In genomic region chr12:122811777-122812176, GRCh38 we compare ENCODE assay signal across 15 cellular contexts. TPM values are rescaled to one million over a fixed set of nuclear protein-coding genes. Genes with fewer than 3 reads are reported as not detected.
A peak's percentile ranks its signal among the peaks of the same experiment; 100 is the strongest.
DNase-seq lines count a peak whose midpoint lies in the region; ATAC-seq and TF ChIP-seq lines count a peak whose summit lies in the region.
"Had no signal": no experiment of that assay in that cellular context is flagged by ENCODE, and none has a peak within 500 bp of the region (broad histone marks: within the 10 kb centered on the region; RNA-seq: fewer than 3 reads in every experiment).

No MANE protein-coding gene starts in this region.

- DNase-seq in HEK293T (ENCODE audit: extremely low spot score), result no peak
- no peak for DNase-seq in body of pancreas
- no peak for DNase-seq in naive B cell
- DNase-seq in stimulated activated naive B cell treated with anti-CD40 and anti-IgM and Interleukin-4, amounts not matched to agents 10 μg/mL and 1 μg/mL and 100 μg/mL, for 72 hours, result no peak
- DNase-seq in hypothalamus (lab: John Stamatoyannopoulos, UW), result no peak
- no peak for DNase-seq in hippocampal formation (lab: John Stamatoyannopoulos, UW)
- DNase-seq in activated CD4-positive, alpha-beta T cell treated with anti-CD3 and anti-CD28 coated beads, Interleukin-2, amount 10 ng/mL, durations not matched to agents 24 days and 14 days, result no peak
- DNase-seq: BE2C; CD4-positive, alpha-beta memory T cell; DMS153; DMS79 treated with DMSO at 0.1 percent for 48 hours; EL had no signal

- H3K9me3 ChIP-seq in body of pancreas, result no peaks in the 10 kb centered on the region
- H3K9me3 ChIP-seq: BE2C had no signal

- H3K27ac ChIP-seq in body of pancreas, result peak overlapping the region in 1 of 4 donors; percentile 22
- H3K27ac ChIP-seq: C4-2B had no signal

- CTCF ChIA-PET in HEK293T (lab: Yijun Ruan, JAX), result no interaction called here

- ATAC-seq in body of pancreas (peak; percentile 18), naive B cell (ENCODE audit: low read depth in 2 of 2) (no peak)
- ATAC-seq in stimulated activated naive B cell treated with anti-CD40 and anti-IgM and Interleukin-4, amounts not matched to agents 10 μg/mL and 1 μg/mL and 100 μg/mL, for 72 hours (replicated peaks), result no peak
- ATAC-seq: HCT116, HepG2 had no signal

- H3K4me3 ChIP-seq in body of pancreas, result no peak overlapping the region

- TF ChIP-seq POLR2A in body of pancreas (IDR thresholded peaks at IDR 0.05), result no peak

- H3K4me1 Mint-ChIP-seq in naive B cell, result peaks cover 24 to 65% (median 42%) of the 10 kb centered on the region in 3 donors
- H3K4me1 Mint-ChIP-seq in stimulated activated naive B cell treated with anti-CD40 and anti-IgM and Interleukin-4, amounts not matched to agents 10 μg/mL and 1 μg/mL and 100 μg/mL, for 72 hours, result peaks cover 24 to 53% of the 10 kb centered on the region in 2 donors
- no peaks in the 10 kb centered on the region for H3K4me1 Mint-ChIP-seq in activated CD4-positive, alpha-beta T cell treated with anti-CD3 and anti-CD28 coated beads, Interleukin-2, amount 10 ng/mL, durations not matched to agents 24 days and 14 days
- H3K4me1 Mint-ChIP-seq: CD4-positive, alpha-beta memory T cell had no signal

- no peaks in the 10 kb centered on the region for H3K27me3 Mint-ChIP-seq in naive B cell
- H3K27me3 Mint-ChIP-seq in stimulated activated naive B cell treated with anti-CD40 and anti-IgM and Interleukin-4, amounts not matched to agents 10 μg/mL and 1 μg/mL and 100 μg/mL, for 72 hours, result no peaks in the 10 kb centered on the region
- no peaks in the 10 kb centered on the region for H3K27me3 Mint-ChIP-seq in activated CD4-positive, alpha-beta T cell treated with anti-CD3 and anti-CD28 coated beads, Interleukin-2, amount 10 ng/mL, durations not matched to agents 24 days and 14 days
- H3K27me3 Mint-ChIP-seq: CD4-positive, alpha-beta memory T cell had no signal

- WGBS in body of pancreas, 2 donors, result 36 to 38% methylated on average over 3 of the region's 3 CpGs

- H3K27me3 ChIP-seq in body of pancreas, result no peaks in the 10 kb centered on the region
- H3K27me3 ChIP-seq: BE2C had no signal

- no peaks in the 10 kb centered on the region for H3K36me3 Mint-ChIP-seq in naive B cell
- H3K36me3 Mint-ChIP-seq in stimulated activated naive B cell treated with anti-CD40 and anti-IgM and Interleukin-4, amounts not matched to agents 10 μg/mL and 1 μg/mL and 100 μg/mL, for 72 hours, result no peaks in the 10 kb centered on the region
- no peaks in the 10 kb centered on the region for H3K36me3 Mint-ChIP-seq in activated CD4-positive, alpha-beta T cell treated with anti-CD3 and anti-CD28 coated beads, Interleukin-2, amount 10 ng/mL, durations not matched to agents 24 days and 14 days (ENCODE audit: low read depth)

- H3K36me3 ChIP-seq in body of pancreas (replicated peaks in 1 of 2; ENCODE audit: insufficient read depth in 1 of 2, low read depth in 2 of 2), result no peaks in the 10 kb centered on the region
- H3K36me3 ChIP-seq: BE2C had no signal

- H3K27ac Mint-ChIP-seq in naive B cell, result peak overlapping the region in 5 of 6 donors; percentile 14 to 98 (median 51)
- H3K27ac Mint-ChIP-seq in stimulated activated naive B cell treated with anti-CD40 and anti-IgM and Interleukin-4, amounts not matched to agents 10 μg/mL and 1 μg/mL and 100 μg/mL, for 72 hours, result peak overlapping the region; percentile 37
- H3K27ac Mint-ChIP-seq in activated CD4-positive, alpha-beta T cell treated with anti-CD3 and anti-CD28 coated beads, Interleukin-2, amount 10 ng/mL, durations not matched to agents 24 days and 14 days, result no peak overlapping the region
- H3K27ac Mint-ChIP-seq: CD4-positive, alpha-beta memory T cell had no signal

- H3K4me1 ChIP-seq in body of pancreas, result no peaks in the 10 kb centered on the region
- H3K4me1 ChIP-seq: BE2C had no signal

- no peak for TF ChIP-seq CTCF in body of pancreas (IDR thresholded peaks at IDR 0.05)

- H3K4me3 Mint-ChIP-seq in naive B cell, result peak overlapping the region in 3 of 8 donors; percentile 20 to 53 (median 26)
- H3K4me3 Mint-ChIP-seq in stimulated activated naive B cell treated with anti-CD40 and anti-IgM and Interleukin-4, amounts not matched to agents 10 μg/mL and 1 μg/mL and 100 μg/mL, for 72 hours, result peak overlapping the region in 1 of 2 donors; percentile 17
- H3K4me3 Mint-ChIP-seq in activated CD4-positive, alpha-beta T cell treated with anti-CD3 and anti-CD28 coated beads, Interleukin-2, amount 10 ng/mL, durations not matched to agents 24 days and 14 days, result no peak overlapping the region
- H3K4me3 Mint-ChIP-seq: CD4-positive, alpha-beta memory T cell had no signal

- POLR2A ChIA-PET in HEK293T (lab: Yijun Ruan, JAX), result no interaction called here

- H3K9me3 Mint-ChIP-seq in naive B cell, result no peaks in the 10 kb centered on the region
- no peaks in the 10 kb centered on the region for H3K9me3 Mint-ChIP-seq in stimulated activated naive B cell treated with anti-CD40 and anti-IgM and Interleukin-4, amounts not matched to agents 10 μg/mL and 1 μg/mL and 100 μg/mL, for 72 hours
- no peaks in the 10 kb centered on the region for H3K9me3 Mint-ChIP-seq in activated CD4-positive, alpha-beta T cell treated with anti-CD3 and anti-CD28 coated beads, Interleukin-2, amount 10 ng/mL, durations not matched to agents 24 days and 14 days

- intact Hi-C loops in body of pancreas (cut with DNase I), result no loop called here
- intact Hi-C loops in activated CD4-positive, alpha-beta T cell treated with anti-CD3 and anti-CD28 coated beads, Interleukin-2, amount 10 ng/mL, durations not matched to agents 24 days and 14 days (cut with micrococcal nuclease), result no loop called here

TF ChIP-seq in HEK293T, 16 proteins besides CTCF, POLR2A, EP300 and RAD21:
- peak; percentile 61 for TF ChIP-seq ZNF384 (IDR thresholded peaks at IDR 0.05)
- no peak for TF ChIP-seq SP1 (IDR thresholded peaks at IDR 0.05)

RNA-seq across cellular contexts. Expression of gene HIP1R, which starts 23.5 kb away (rescaled TPM):
- 100 to 1,000 TPM; 111 to 183 TPM for total RNA-seq in body of pancreas
- 10 to 100 TPM; 33.8 to 91.3 (median 38.4) TPM for polyA plus RNA-seq in naive B cell (ENCODE audit: low read depth in 6 of 6)
- 23.8 and 25.8 TPM in 2 replicates for total RNA-seq in activated CD4-positive, alpha-beta T cell treated with anti-CD3 and anti-CD28 coated beads, Interleukin-2, amount 10 ng/mL, durations not matched to agents 24 days and 14 days

RNA-seq across cellular contexts. Expression of gene CCDC62, which starts 37.4 kb away (rescaled TPM):
- not detected for total RNA-seq in body of pancreas
- polyA plus RNA-seq in naive B cell (ENCODE audit: low read depth in 6 of 6), result 1 to 10 TPM in 3 of 6 donors, under 1 TPM in 2, not detected in 1; 0.19 to 1.8 (median 1.2) TPM
- 0.31 and 0.58 TPM in 2 replicates for total RNA-seq in activated CD4-positive, alpha-beta T cell treated with anti-CD3 and anti-CD28 coated beads, Interleukin-2, amount 10 ng/mL, durations not matched to agents 24 days and 14 days

RNA-seq across cellular contexts. Expression of gene DENR, which starts 59.2 kb away (rescaled TPM):
- total RNA-seq in body of pancreas, result 10 to 100 TPM; 25.4 to 26.4 TPM
- 100 to 1,000 TPM in 1 of 6 donors, 10 to 100 TPM in 5; 67.0 to 103 (median 79.7) TPM for polyA plus RNA-seq in naive B cell (ENCODE audit: low read depth in 6 of 6)
- 88.7 and 89.6 TPM in 2 replicates for total RNA-seq in activated CD4-positive, alpha-beta T cell treated with anti-CD3 and anti-CD28 coated beads, Interleukin-2, amount 10 ng/mL, durations not matched to agents 24 days and 14 days
